Comparison of ENCODE assay signal across 8 cellular contexts in the genomic region with DNA sequence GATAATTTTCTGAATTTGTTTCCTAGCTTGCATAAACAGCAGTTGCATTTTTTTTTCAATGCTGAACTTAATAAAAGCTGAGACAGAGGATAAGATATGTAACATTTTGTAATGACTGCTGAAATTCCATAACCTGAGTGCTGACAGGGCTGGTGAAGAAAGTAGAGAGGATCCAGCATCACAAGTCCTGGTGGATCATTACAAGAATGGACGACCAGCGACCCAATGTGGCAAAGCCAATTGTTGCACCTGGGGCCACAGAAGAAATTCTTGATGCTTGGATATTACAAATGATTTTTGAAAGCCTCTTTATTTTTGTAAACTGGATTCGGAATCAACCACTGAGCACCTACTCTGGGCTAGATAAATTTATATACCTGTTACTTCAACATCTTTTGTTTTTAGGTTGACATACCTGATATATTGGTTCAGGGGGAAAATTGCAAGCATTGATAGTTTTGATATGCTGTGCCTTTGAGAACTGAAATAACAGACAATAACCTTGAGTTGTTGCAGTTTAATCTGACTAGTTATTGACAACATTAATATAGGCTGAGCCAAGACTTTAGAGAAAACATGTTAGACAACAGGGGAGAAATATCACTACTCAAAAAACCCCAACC. TPM values are rescaled to one million over a fixed set of nuclear protein-coding genes. Genes with fewer than 3 reads are reported as not detected.
DNase-seq lines count a peak whose midpoint lies in the region; ATAC-seq and TF ChIP-seq lines count a peak whose summit lies in the region.

No MANE protein-coding gene starts in this region.

- POLR2A ChIA-PET in naive thymus-derived CD8-positive, alpha-beta T cell (lab: Charles Lee): no interaction called here

- H3K36me3 ChIP-seq in BE2C (no peaks in the 10 kb centered on the region), esophagus squamous epithelium (no peaks in the 10 kb centered on the region), upper lobe of right lung (no peaks in the 10 kb centered on the region)

- no peak for TF ChIP-seq POLR2A in esophagus squamous epithelium (IDR thresholded peaks at IDR 0.05)

- H3K9me3 ChIP-seq in BE2C: no peaks in the 10 kb centered on the region; the same call in 1 of the 2 replicates
- no peaks in the 10 kb centered on the region for H3K9me3 ChIP-seq in esophagus squamous epithelium
- H3K9me3 ChIP-seq in upper lobe of right lung: no peaks in the 10 kb centered on the region

- no peak overlapping the region for H3K27ac Mint-ChIP-seq in naive thymus-derived CD8-positive, alpha-beta T cell

- intact Hi-C loops in esophagus squamous epithelium (cut with DNase I): loop anchor here (10.0 kb wide), 1 partner anchor 134 kb away; no protein-coding TSS in a partner anchor
- intact Hi-C loops in upper lobe of right lung (cut with DNase I): loop anchor here (5.0 kb wide), 1 partner anchor 137 kb away; no protein-coding TSS in a partner anchor

- H3K4me1 Mint-ChIP-seq in naive thymus-derived CD8-positive, alpha-beta T cell: peaks cover 6 to 15% (median 11%) of the 10 kb centered on the region in 4 donors

- peaks cover 0 to 4% (median 2%) of the 10 kb centered on the region in 5 donors for H3K27me3 Mint-ChIP-seq in naive thymus-derived CD8-positive, alpha-beta T cell

- H3K27ac ChIP-seq in esophagus squamous epithelium: no peak overlapping the region
- no peak overlapping the region for H3K27ac ChIP-seq in upper lobe of right lung

- no peak overlapping the region for H3K4me3 Mint-ChIP-seq in naive thymus-derived CD8-positive, alpha-beta T cell

- H3K36me3 Mint-ChIP-seq in naive thymus-derived CD8-positive, alpha-beta T cell: no peaks in the 10 kb centered on the region

- peak; percentile 73 for DNase-seq in BE2C
- peak; percentile 73 for DNase-seq in H4 (ENCODE audit: low spot score)
- peak; percentile 45 to 74 for DNase-seq in NCI-H446 (lab: John Stamatoyannopoulos, UW)
- peak; percentile 17 to 32 for DNase-seq in activated CD4-positive, alpha-beta T cell treated with anti-CD3 and anti-CD28 coated beads, Interleukin-2, amount 50 U/mL, for 4 hours
- no peak for DNase-seq in esophagus squamous epithelium (lab: John Stamatoyannopoulos, UW)
- DNase-seq in naive thymus-derived CD8-positive, alpha-beta T cell: peak in 6 of 10 donors; percentile 6 to 37 (median 15)
- DNase-seq in upper lobe of right lung: no peak

- ATAC-seq in naive thymus-derived CD8-positive, alpha-beta T cell: no peak
- no peak for ATAC-seq in upper lobe of right lung
- no peak for ATAC-seq in GM21529 (IDR thresholded peaks at IDR 0.05; ENCODE audit: unreplicated experiment)

- WGBS in esophagus squamous epithelium, 2 donors: 0 to 2% methylated on average over 3 of the region's 3 CpGs

- TF ChIP-seq CTCF in BE2C (IDR thresholded peaks at IDR 0.05; ENCODE audit: low read depth, low read length): peak; percentile 90
- TF ChIP-seq CTCF in esophagus squamous epithelium (IDR thresholded peaks at IDR 0.05): peak in 5 of 6 experiments; percentile 45 to 85 (median 69)
- TF ChIP-seq CTCF in upper lobe of right lung (IDR thresholded peaks at IDR 0.05): peak; percentile 88

- no peaks in the 10 kb centered on the region for H3K9me3 Mint-ChIP-seq in naive thymus-derived CD8-positive, alpha-beta T cell

- H3K4me1 ChIP-seq in BE2C: no peaks in the 10 kb centered on the region
- peaks cover 3 to 11% (median 3%) of the 10 kb centered on the region in 3 donors for H3K4me1 ChIP-seq in esophagus squamous epithelium
- peaks cover 3% of the 10 kb centered on the region for H3K4me1 ChIP-seq in upper lobe of right lung

- H3K4me3 ChIP-seq in BE2C (ENCODE audit: low read depth, low read length): no peak overlapping the region
- no peak overlapping the region for H3K4me3 ChIP-seq in esophagus squamous epithelium
- no peak overlapping the region for H3K4me3 ChIP-seq in upper lobe of right lung

- H3K27me3 ChIP-seq in BE2C: no peaks in the 10 kb centered on the region
- no peaks in the 10 kb centered on the region for H3K27me3 ChIP-seq in esophagus squamous epithelium
- no peaks in the 10 kb centered on the region for H3K27me3 ChIP-seq in upper lobe of right lung

RNA-seq across cellular contexts. Expression of gene ACTL6A, which starts 3.9 kb away (rescaled TPM):
- 84.5 TPM for polyA plus RNA-seq in BE2C (2012; ENCODE audit: insufficient read depth, insufficient read length, low read depth)
- total RNA-seq in H4 (2014; rRNA removed; shearing (Covaris generic)): 184 and 235 TPM in 2 replicates
- total RNA-seq in esophagus squamous epithelium (10 to 100 TPM; 51.5 to 95.4 (median 63.5) TPM), upper lobe of right lung (33.2 TPM)
- total RNA-seq in naive thymus-derived CD8-positive, alpha-beta T cell: 10 to 100 TPM; 63.2 to 65.0 TPM
- 10 to 100 TPM; 38.0 to 57.3 (median 40.5) TPM for polyA plus RNA-seq in naive thymus-derived CD8-positive, alpha-beta T cell

RNA-seq across cellular contexts. Expression of gene MRPL47, which starts 45.6 kb away (rescaled TPM):
- 49.1 TPM for polyA plus RNA-seq in BE2C (2012; ENCODE audit: insufficient read depth, insufficient read length, low read depth)
- total RNA-seq in H4 (2014; rRNA removed; shearing (Covaris generic)): 69.4 and 96.8 TPM in 2 replicates
- total RNA-seq in esophagus squamous epithelium (10 to 100 TPM; 22.6 to 32.6 (median 28.6) TPM), upper lobe of right lung (24.5 TPM)
- 10 to 100 TPM; 23.6 to 24.1 TPM for total RNA-seq in naive thymus-derived CD8-positive, alpha-beta T cell
- polyA plus RNA-seq in naive thymus-derived CD8-positive, alpha-beta T cell: 10 to 100 TPM; 47.1 to 51.4 (median 48.8) TPM

RNA-seq across cellular contexts. Expression of gene NDUFB5, which starts 45.7 kb away (rescaled TPM):
- polyA plus RNA-seq in BE2C (2012; ENCODE audit: insufficient read depth, insufficient read length, low read depth): 174 TPM
- total RNA-seq in H4 (2014; rRNA removed; shearing (Covaris generic)): 222 and 281 TPM in 2 replicates
- total RNA-seq in esophagus squamous epithelium (100 to 1,000 TPM in 2 of 4 donors, 10 to 100 TPM in 2; 55.9 to 123 (median 95.2) TPM), upper lobe of right lung (92.0 TPM)
- 10 to 100 TPM; 55.6 to 62.5 TPM for total RNA-seq in naive thymus-derived CD8-positive, alpha-beta T cell
- polyA plus RNA-seq in naive thymus-derived CD8-positive, alpha-beta T cell: 10 to 100 TPM; 63.7 to 94.5 (median 76.3) TPM

Comparison
In these comparisons a context has a peak if more than half of its experiments do, and no peak if none do; other contexts are left out.
1. DNase-seq: peak in BE2C (single experiment), H4 (single experiment), NCI-H446 (2 of 2), activated CD4-positive, alpha-beta T cell treated with anti-CD3 and anti-CD28 coated beads, Interleukin-2, amount 50 U/mL, for 4 hours (2 of 2) and naive thymus-derived CD8-positive, alpha-beta T cell (6 of 10); none in esophagus squamous epithelium (single experiment) and upper lobe of right lung (single experiment).
2. Peak in every context shown above with its lines, with median percentiles within 50 percentile points of each other: CTCF ChIP-seq.